8 cellular contexts compared by ENCODE assay signal in genomic region chr15:79849789-79850188, GRCh38. TPM values are rescaled to one million over a fixed set of nuclear protein-coding genes. Genes with fewer than 3 reads are reported as not detected.
A peak's percentile ranks its signal among the peaks of the same experiment; 100 is the strongest.
DNase-seq lines count a peak whose midpoint lies in the region; ATAC-seq and TF ChIP-seq lines count a peak whose summit lies in the region.

No MANE protein-coding gene starts in this region.

- DNase-seq in COR-L47 (lab: John Stamatoyannopoulos, UW) (peak; percentile 31), WERI-Rb-1 (peak; percentile 47), iPS-NIHi7 (ENCODE audit: extremely low spot score) (peak; percentile 70), tibial artery (no peak), NCI-H510A (lab: John Stamatoyannopoulos, UW) (no peak), ureter (ENCODE audit: low spot score) (no peak)

- H3K27ac ChIP-seq in HEK293 (ENCODE audit: extremely low read depth, low read depth, low read length) (no peak overlapping the region), WERI-Rb-1 (no peak overlapping the region), tibial artery (no peak overlapping the region)

- ATAC-seq in GM18517 (IDR thresholded peaks at IDR 0.05; ENCODE audit: unreplicated experiment): no peak

- H3K4me1 ChIP-seq in HEK293 (ENCODE audit: control insufficient read depth, insufficient read depth, low read length): no peaks in the 10 kb centered on the region
- no peaks in the 10 kb centered on the region for H3K4me1 ChIP-seq in tibial artery

- H3K9me3 ChIP-seq in HEK293 (ENCODE audit: control insufficient read depth, insufficient read depth, low read depth, low read length): no peaks in the 10 kb centered on the region
- no peaks in the 10 kb centered on the region for H3K9me3 ChIP-seq in WERI-Rb-1 (ENCODE audit: severe bottlenecking)
- no peaks in the 10 kb centered on the region for H3K9me3 ChIP-seq in tibial artery

- POLR2A ChIA-PET in HEK293 (lab: Yijun Ruan, JAX): no interaction called here

- H3K4me3 ChIP-seq in HEK293 (ENCODE audit: low read depth, low read length) (no peak overlapping the region), WERI-Rb-1 (ENCODE audit: low read depth, low read length) (no peak overlapping the region), tibial artery (no peak overlapping the region)

- TF ChIP-seq CTCF in HEK293 (tag by site-specific recombination; IDR thresholded peaks at IDR 0.05): no peak; the same call in 1 of the 2 replicates
- peak; percentile 70 for TF ChIP-seq CTCF in WERI-Rb-1 (IDR thresholded peaks at IDR 0.05; ENCODE audit: low read depth, low read length)
- peak in 1 of 2 experiments; percentile 25 for TF ChIP-seq CTCF in tibial artery (IDR thresholded peaks at IDR 0.05)

- CTCF ChIA-PET in HEK293 (lab: Yijun Ruan, JAX): interaction anchor here (0.6 to 9.3 kb wide), 19 partner anchors 9 to 510 kb away, joined by 3 to 133 read pairs (median 4); no protein-coding TSS in a partner anchor

- intact Hi-C loops in tibial artery (cut with DNase I; ENCODE audit: low total_unique reads): no loop called here

- H3K27me3 ChIP-seq in WERI-Rb-1 (ENCODE audit: insufficient read depth, low read depth, severe bottlenecking) (no peaks in the 10 kb centered on the region), tibial artery (no peaks in the 10 kb centered on the region)

- peaks cover 0 to 15% of the 10 kb centered on the region in 2 experiments; a peak in 2 of 3 replicates for H3K36me3 ChIP-seq in HEK293 (ENCODE audit: control insufficient read depth in 2 of 2, insufficient read depth in 1 of 2, low read length in 2 of 2)
- H3K36me3 ChIP-seq in WERI-Rb-1: peaks cover 4% of the 10 kb centered on the region
- peaks cover 0 to 36% (median 0%) of the 10 kb centered on the region in 3 donors for H3K36me3 ChIP-seq in tibial artery

TF ChIP-seq in HEK293, 187 proteins besides CTCF, POLR2A, EP300 and RAD21:
- peak; percentile 57; the same call in 1 of the 2 replicates for TF ChIP-seq ZNF768 (tag by site-specific recombination; IDR thresholded peaks at IDR 0.05)
- TF ChIP-seq ZNF792 (tag by site-specific recombination; IDR thresholded peaks at IDR 0.05): no peak

RNA-seq across cellular contexts. Expression of gene MTHFS, which starts 47.0 kb away (rescaled TPM):
- total RNA-seq in ureter: 24.9 TPM

Comparison
In these comparisons a context has a peak if more than half of its experiments do, and no peak if none do; other contexts are left out.
1. DNase-seq: peak in COR-L47 (single experiment), WERI-Rb-1 (single experiment) and iPS-NIHi7 (single experiment); none in tibial artery (0 of 2), NCI-H510A (single experiment) and ureter (single experiment).